In genomic region chr1:40692429-40692905, GRCh38 we compare ENCODE assay signal across 1 cellular context.
TF ChIP-seq lines count a peak whose summit lies in the region.

No MANE protein-coding gene starts in this region.

TF ChIP-seq in HepG2, 621 proteins besides CTCF, POLR2A, EP300 and RAD21 (continued from another document):
- TF ChIP-seq ZHX2 (IDR thresholded peaks at IDR 0.05; ENCODE audit: low read depth) (no peak), ZHX2 (CRISPR knock-in tag; IDR thresholded peaks at IDR 0.05; ENCODE audit: borderline replicate concordance) (no peak)
TF ChIP-seq in HepG2: peak in this region for 25.
